In the genomic region with DNA sequence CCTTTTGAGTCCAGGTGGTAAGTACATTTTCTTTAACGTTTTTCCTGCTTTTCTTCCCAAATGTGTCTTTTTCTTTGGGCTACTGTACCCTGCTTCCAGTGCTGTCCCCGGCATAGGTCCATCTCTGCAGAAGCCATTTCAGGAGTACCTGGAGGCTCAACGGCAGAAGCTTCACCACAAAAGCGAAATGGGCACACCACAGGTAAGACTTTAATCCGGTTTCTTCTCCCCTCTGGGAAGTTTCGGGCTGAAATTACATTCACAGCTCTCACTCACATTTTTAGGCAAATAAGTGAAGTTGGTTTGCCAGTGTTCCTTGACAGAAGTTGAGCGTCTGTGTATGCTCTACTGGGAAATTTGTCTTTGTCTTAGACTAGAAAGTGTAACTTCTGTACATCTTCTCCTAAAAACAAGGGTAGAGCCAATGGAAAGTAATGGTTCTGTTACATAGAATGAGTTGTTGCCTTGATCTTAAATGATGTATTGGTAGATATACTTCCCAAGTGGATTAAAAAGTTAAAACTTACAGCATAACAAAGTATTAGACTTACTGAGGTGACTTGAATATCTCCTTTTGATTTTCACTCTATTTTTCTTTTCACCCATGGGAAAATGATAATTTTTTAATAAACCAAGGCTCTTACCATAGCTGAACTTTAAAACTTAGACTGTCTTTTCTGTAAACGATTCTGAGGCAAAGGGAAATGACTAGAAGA, we compare ENCODE assay signal across 8 cellular contexts. TPM values are rescaled to one million over a fixed set of nuclear protein-coding genes. Genes with fewer than 3 reads are reported as not detected.
DNase-seq lines count a peak whose midpoint lies in the region; ATAC-seq, FAIRE-seq and TF ChIP-seq lines count a peak whose summit lies in the region.

No MANE protein-coding gene starts in this region.

- H3K27me3 ChIP-seq in KMS-11 (ENCODE audit: insufficient read depth, low read depth) (no peaks in the 10 kb centered on the region), small intestine (ENCODE audit: control insufficient read depth in 2 of 2, insufficient read depth in 2 of 2, low read length in 2 of 2) (no peaks in the 10 kb centered on the region)

- H3K79me2 ChIP-seq in KMS-11 (ENCODE audit: insufficient read depth, low read depth): peaks cover 34% of the 10 kb centered on the region

- no peaks in the 10 kb centered on the region for H3K9me3 ChIP-seq in small intestine (ENCODE audit: control insufficient read depth, low read depth)

- 2 to 5% (median 2%) methylated on average over 8 of the region's 8 CpGs for WGBS in small intestine, 3 donors

- no peak for FAIRE-seq in small intestine (lab: Jason Lieb, UNC)

- peak; percentile 23 for ATAC-seq in left ventricle myocardium superior

- H2AFZ ChIP-seq in KMS-11 (ENCODE audit: low read depth): no peak overlapping the region

- H3K4me1 ChIP-seq in KMS-11 (ENCODE audit: low read depth, poor library complexity, severe bottlenecking) (peaks cover 99% of the 10 kb centered on the region), small intestine (ENCODE audit: control insufficient read depth in 2 of 2, insufficient read depth in 1 of 2, low read depth in 1 of 2, low read length in 1 of 2) (peaks cover 0 to 3% of the 10 kb centered on the region in 2 donors)

- intact Hi-C loops in left ventricle myocardium superior (cut with micrococcal nuclease) (no loop called here), head of caudate nucleus (cut with DNase I) (no loop called here)

- no peaks in the 10 kb centered on the region for H4K20me1 ChIP-seq in KMS-11 (ENCODE audit: insufficient read depth)

- H3K4me2 ChIP-seq in KMS-11: peak overlapping the region; percentile 62

- DNase-seq in AG10803 (ENCODE audit: low read depth) (peak; percentile 54), left ventricle myocardium superior (no peak), small intestine (peak; percentile 50), head of caudate nucleus (no peak), SK-N-DZ (ENCODE audit: low spot score) (no peak), NCI-H2227 treated with DMSO at 0.1 percent for 48 hours (lab: John Stamatoyannopoulos, UW) (no peak)
- peak; percentile 29 for DNase-seq in activated T-helper 9 cell treated with anti-CD3 and anti-CD28 coated beads, Interleukin-2, amount 50 U/mL, for 16 hours (ENCODE audit: low read depth)

- H3K36me3 ChIP-seq in KMS-11 (ENCODE audit: insufficient read depth): peaks cover 4% of the 10 kb centered on the region; the same call in 1 of the 2 replicates
- peaks cover 4 to 9% of the 10 kb centered on the region in 2 donors for H3K36me3 ChIP-seq in small intestine (ENCODE audit: control insufficient read depth in 2 of 2, insufficient read depth in 2 of 2, low read length in 2 of 2)

- H3K9ac ChIP-seq in KMS-11: peak overlapping the region; percentile 92

- H3K4me3 ChIP-seq in AG10803 (ENCODE audit: low read length) (peak overlapping the region; percentile 100), KMS-11 (IDR thresholded peaks at IDR 0.05; ENCODE audit: insufficient read depth, low read depth, low read length) (peak overlapping the region; percentile 52), small intestine (ENCODE audit: low read depth in 1 of 2, low read length in 2 of 2) (peak overlapping the region; percentile 72 to 84)

- H3K27ac ChIP-seq in KMS-11: peak overlapping the region; percentile 94
- peak overlapping the region; percentile 98 to 99 for H3K27ac ChIP-seq in small intestine (ENCODE audit: low read depth in 1 of 2, low read length in 1 of 2)

- TF ChIP-seq CTCF in AG10803 (conservative IDR thresholded peaks at IDR 0.05; ENCODE audit: low read length) (no peak), KMS-11 (conservative IDR thresholded peaks at IDR 0.05; ENCODE audit: low read depth, low read length) (no peak; the same call in 1 of the 2 replicates)

RNA-seq across cellular contexts. Expression of a gene that starts 54.4 kb away (rescaled TPM):
- total RNA-seq in left ventricle myocardium superior: 6.6 TPM
- 1 to 10 TPM; 5.2 to 8.1 (median 6.8) TPM for polyA plus RNA-seq in small intestine
- polyA plus RNA-seq in SK-N-DZ (2014; cell fraction: cytosol; rRNA removed): 14.4 and 15.0 TPM in 2 replicates
- 4.5 and 5.9 TPM in 2 replicates for polyA plus RNA-seq in SK-N-DZ (2014; cell fraction: nucleus; rRNA removed)

RNA-seq across cellular contexts. Expression of a gene that starts 54.6 kb away (rescaled TPM):
- total RNA-seq in left ventricle myocardium superior: 23.4 TPM
- polyA plus RNA-seq in small intestine: 10 to 100 TPM in 1 of 3 donors, 1 to 10 TPM in 2; 6.5 to 10.6 (median 8.9) TPM
- polyA plus RNA-seq in SK-N-DZ (2014; cell fraction: cytosol; rRNA removed): 17.2 and 32.1 TPM in 2 replicates
- 24.0 and 24.8 TPM in 2 replicates for polyA plus RNA-seq in SK-N-DZ (2014; cell fraction: nucleus; rRNA removed)

Comparison
In these comparisons a context has a peak if more than half of its experiments do, and no peak if none do; other contexts are left out.
1. DNase-seq: peak in AG10803 (single experiment), activated T-helper 9 cell treated with anti-CD3 and anti-CD28 coated beads, Interleukin-2, amount 50 U/mL, for 16 hours (single experiment) and small intestine (single experiment); none in left ventricle myocardium superior (single experiment), head of caudate nucleus (0 of 42), SK-N-DZ (single experiment) and NCI-H2227 treated with DMSO at 0.1 percent for 48 hours (single experiment).
2. Peak in every context shown above with its lines, with median percentiles within 50 percentile points of each other: H3K4me3 ChIP-seq.